1 cellular context compared by ENCODE assay signal in the genomic region with DNA sequence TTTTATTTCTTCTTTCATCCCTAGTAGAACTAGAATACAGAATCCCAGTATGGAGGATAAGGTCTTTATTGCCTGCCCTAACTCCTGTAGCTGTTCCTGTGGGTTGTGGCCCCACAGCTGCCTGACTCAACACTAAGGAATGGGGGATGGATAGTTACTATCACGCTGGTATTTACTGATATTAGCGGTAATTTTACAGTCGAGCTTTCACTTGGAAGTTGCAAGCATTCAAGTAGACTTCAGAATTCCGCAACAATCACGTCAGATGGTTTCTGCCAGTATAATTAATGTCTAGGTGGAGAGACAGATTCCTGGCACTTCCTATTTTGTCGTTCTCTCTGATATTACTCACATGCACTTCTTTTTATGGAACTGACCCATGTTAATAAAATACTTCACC.
TF ChIP-seq lines count a peak whose summit lies in the region.

No MANE protein-coding gene starts in this region.

TF ChIP-seq in H1, 55 proteins besides CTCF, POLR2A, EP300 and RAD21 (continued from another document):
- TF ChIP-seq GTF2F1 (IDR thresholded peaks at IDR 0.05; ENCODE audit: borderline replicate concordance, low read depth, low read length): no peak
- TF ChIP-seq EGR1 (IDR thresholded peaks at IDR 0.05; ENCODE audit: borderline replicate concordance, low read depth, low read length): no peak
- no peak for TF ChIP-seq CTBP2 (IDR thresholded peaks at IDR 0.05; ENCODE audit: borderline replicate concordance, insufficient read depth, insufficient read length, low read length)
- TF ChIP-seq POLR2AphosphoS5 (IDR thresholded peaks at IDR 0.05; ENCODE audit: low read depth, low read length): no peak
- TF ChIP-seq CREB1 (IDR thresholded peaks at IDR 0.05): no peak
TF ChIP-seq in H1: peak in this region for 0.
